Comparison of ENCODE assay signal across 18 cellular contexts in genomic region chr17:65538679-65539529, GRCh38. TPM values are rescaled to one million over a fixed set of nuclear protein-coding genes. Genes with fewer than 3 reads are reported as not detected.
A peak's percentile ranks its signal among the peaks of the same experiment; 100 is the strongest.
DNase-seq lines count a peak whose midpoint lies in the region; ATAC-seq and TF ChIP-seq lines count a peak whose summit lies in the region.
"Had no signal": no experiment of that assay in that cellular context is flagged by ENCODE, and none has a peak within 500 bp of the region (broad histone marks: within the 10 kb centered on the region; RNA-seq: fewer than 3 reads in every experiment).

No MANE protein-coding gene starts in this region.

- no peaks in the 10 kb centered on the region for H3K9me3 ChIP-seq in right atrium auricular region
- H3K9me3 ChIP-seq in T-helper 17 cell (ENCODE audit: control insufficient read depth, low read length, poor library complexity, severe bottlenecking) = no peaks in the 10 kb centered on the region
- H3K9me3 ChIP-seq in esophagus muscularis mucosa = no peaks in the 10 kb centered on the region
- no peaks in the 10 kb centered on the region for H3K9me3 ChIP-seq in stomach smooth muscle (ENCODE audit: control insufficient read depth in 2 of 2, low read length in 2 of 2)
- no peaks in the 10 kb centered on the region for H3K9me3 ChIP-seq in ovary
- H3K9me3 ChIP-seq: BE2C, psoas muscle, thyroid gland had no signal

- 43% methylated on average over 12 of the region's 12 CpGs for WGBS in esophagus muscularis mucosa
- 47 to 56% (median 56%) methylated on average over 12 of the region's 12 CpGs for WGBS in ovary, 3 donors

- peaks cover 0 to 25% of the 10 kb centered on the region in 2 donors for H3K4me1 ChIP-seq in right atrium auricular region
- H3K4me1 ChIP-seq in esophagus muscularis mucosa = peaks cover 9 to 66% (median 33%) of the 10 kb centered on the region in 4 donors
- peaks cover 46% of the 10 kb centered on the region for H3K4me1 ChIP-seq in stomach smooth muscle (ENCODE audit: control insufficient read depth, insufficient read depth, low read length)
- H3K4me1 ChIP-seq in ovary (ENCODE audit: insufficient read depth) = peaks cover 3% of the 10 kb centered on the region
- H3K4me1 ChIP-seq: BE2C had no signal

- H3K27ac Mint-ChIP-seq in T-helper 17 cell = peak overlapping the region; percentile 21

- H3K27me3 ChIP-seq in right atrium auricular region (no peaks in the 10 kb centered on the region), esophagus muscularis mucosa (no peaks in the 10 kb centered on the region), stomach smooth muscle (ENCODE audit: control insufficient read depth in 1 of 2, insufficient read depth in 2 of 2, low read length in 2 of 2) (no peaks in the 10 kb centered on the region), ovary (no peaks in the 10 kb centered on the region)
- H3K27me3 ChIP-seq: BE2C, cardiac muscle cell, thyroid gland had no signal

- H3K27me3 Mint-ChIP-seq in T-helper 17 cell = no peaks in the 10 kb centered on the region

- TF ChIP-seq CTCF in right atrium auricular region (IDR thresholded peaks at IDR 0.05) (no peak), esophagus muscularis mucosa (IDR thresholded peaks at IDR 0.05) (no peak), ovary (IDR thresholded peaks at IDR 0.05) (no peak)

- peaks cover 2% of the 10 kb centered on the region for H3K36me3 Mint-ChIP-seq in T-helper 17 cell (ENCODE audit: low read depth)

- H3K9ac ChIP-seq in stomach smooth muscle (ENCODE audit: low read length in 2 of 2) = no peak overlapping the region

- TF ChIP-seq POLR2A in esophagus muscularis mucosa (IDR thresholded peaks at IDR 0.05; ENCODE audit: low read depth) (no peak), ovary (IDR thresholded peaks at IDR 0.05) (no peak)

- H3K27ac ChIP-seq in right atrium auricular region = no peak overlapping the region
- peak overlapping the region; percentile 11 to 64 (median 36) for H3K27ac ChIP-seq in esophagus muscularis mucosa (replicated peaks in 1 of 4)
- peak overlapping the region; percentile 24 for H3K27ac ChIP-seq in stomach smooth muscle (ENCODE audit: low read length)
- no peak overlapping the region for H3K27ac ChIP-seq in ovary
- H3K27ac ChIP-seq: cardiac muscle cell, psoas muscle, thyroid gland had no signal

- peak overlapping the region; percentile 39 for H3K4me3 Mint-ChIP-seq in T-helper 17 cell

- H3K4me3 ChIP-seq in right atrium auricular region (no peak overlapping the region), esophagus muscularis mucosa (no peak overlapping the region), stomach smooth muscle (ENCODE audit: low read length in 2 of 2) (no peak overlapping the region), ovary (no peak overlapping the region)
- H3K4me3 ChIP-seq: cardiac muscle cell, psoas muscle, thyroid gland had no signal

- DNase-seq in Right ventricle myocardium superior = no peak
- no peak for DNase-seq in right atrium auricular region (ENCODE audit: low spot score)
- DNase-seq in T-helper 17 cell = no peak
- no peak for DNase-seq in esophagus muscularis mucosa (ENCODE audit: extremely low spot score)
- no peak for DNase-seq in AG08396 (ENCODE audit: low spot score)
- no peak for DNase-seq in stimulated activated CD4-positive, alpha-beta T cell treated with anti-CD3 and anti-CD28 coated beads, Interleukin-2, amount 100 ng/mL, for 24 hours
- DNase-seq in ovary = no peak
- DNase-seq: activated CD4-positive, CD25-positive, alpha-beta regulatory T cell treated with anti-CD3 and anti-CD28 coated beads, Interleukin-2, amount 50 U/mL, for 72 hours; activated gamma-delta T cell; BE2C; Kasumi-1; NCI-H1694 treated with DMSO at 0.1 percent for 48 hours; NCI-H526 treated with DMSO at 0.1 percent for 48 hours; psoas muscle; thyroid gland had no signal

- TF ChIP-seq EP300 in esophagus muscularis mucosa (IDR thresholded peaks at IDR 0.05) (no peak), ovary (IDR thresholded peaks at IDR 0.05) (no peak)

- peaks cover 13% of the 10 kb centered on the region for H3K4me1 Mint-ChIP-seq in T-helper 17 cell

- ATAC-seq in Right ventricle myocardium superior (ENCODE audit: poor library complexity) (peak; percentile 24), T-helper 17 cell (no peak)
- ATAC-seq: Panc1, psoas muscle had no signal

- H3K36me3 ChIP-seq in right atrium auricular region (peaks cover 68% of the 10 kb centered on the region), esophagus muscularis mucosa (peaks cover 45 to 70% (median 53%) of the 10 kb centered on the region in 4 donors), stomach smooth muscle (ENCODE audit: control insufficient read depth in 2 of 2, insufficient read depth in 2 of 2, low read length in 2 of 2) (peaks cover 29 to 39% of the 10 kb centered on the region in 2 donors), ovary (no peaks in the 10 kb centered on the region)
- H3K36me3 ChIP-seq: BE2C had no signal

- intact Hi-C loops in Right ventricle myocardium superior (cut with DNase I) (no loop called here), esophagus muscularis mucosa (cut with DNase I) (no loop called here), ovary (cut with DNase I) (loop anchor here in 1 of 4 donors (10.0 kb wide), 1 partner anchor 1716 kb away; no protein-coding TSS in a partner anchor)

RNA-seq across cellular contexts. Expression of gene AXIN2, which starts 22.5 kb away (rescaled TPM):
- total RNA-seq in Right ventricle myocardium superior (20.7 TPM), right atrium auricular region (10 to 100 TPM in 1 of 2 donors, 1 to 10 TPM in 1; 8.7 to 29.8 TPM), T-helper 17 cell (10 to 100 TPM; 28.4 to 31.6 TPM), esophagus muscularis mucosa (10 to 100 TPM; 17.2 to 63.4 (median 49.3) TPM), ovary (10 to 100 TPM; 17.7 to 75.7 (median 44.3) TPM)
- polyA plus RNA-seq in ovary = 10 to 100 TPM; 17.2 to 18.2 TPM

Comparison
In these comparisons a context has a peak if more than half of its experiments do, and no peak if none do; other contexts are left out.
1. H3K27ac ChIP-seq: peak in esophagus muscularis mucosa (4 of 4) and stomach smooth muscle (single experiment); none in right atrium auricular region (0 of 2) and ovary (0 of 2).